Comparison of ENCODE assay signal across 18 cellular contexts in the genomic region with DNA sequence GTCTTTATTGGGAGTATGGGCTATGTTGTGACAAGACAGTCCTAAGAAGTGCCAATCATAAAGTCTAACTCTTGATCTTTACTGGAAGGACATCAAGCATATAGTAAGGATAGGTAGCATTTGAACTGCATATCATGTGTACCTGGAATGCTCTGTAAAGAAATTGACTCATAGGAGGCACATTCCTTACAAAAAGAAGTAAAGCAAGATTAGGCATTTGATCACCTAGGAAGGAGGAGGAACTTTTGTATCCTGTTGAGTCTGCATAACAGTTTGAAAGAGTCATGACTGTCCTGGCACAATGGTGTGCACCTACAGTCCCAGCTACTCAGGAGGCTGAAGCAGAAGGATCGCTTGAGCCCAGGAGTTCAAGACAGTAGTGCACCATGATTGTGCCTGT. TPM values are rescaled to one million over a fixed set of nuclear protein-coding genes. Genes with fewer than 3 reads are reported as not detected.
DNase-seq lines count a peak whose midpoint lies in the region; ATAC-seq, FAIRE-seq and TF ChIP-seq lines count a peak whose summit lies in the region.
"Had no signal": no experiment of that assay in that cellular context is flagged by ENCODE, and none has a peak within 500 bp of the region (broad histone marks: within the 10 kb centered on the region; RNA-seq: fewer than 3 reads in every experiment).

No MANE protein-coding gene starts in this region.

- H3K4me2 ChIP-seq in neural progenitor cell: no peak overlapping the region
- H3K4me2 ChIP-seq: BLaER1 had no signal

- H3K9me3 Mint-ChIP-seq in neural progenitor cell: no peaks in the 10 kb centered on the region
- no peaks in the 10 kb centered on the region for H3K9me3 Mint-ChIP-seq in activated CD4-positive, alpha-beta T cell treated with anti-CD3 and anti-CD28 coated beads, Interleukin-2, amount 10 ng/mL, durations not matched to agents 7 days and 5 days
- H3K9me3 Mint-ChIP-seq: CD8-positive, alpha-beta memory T cell; HFFc6 had no signal

- H3K4me1 ChIP-seq in RWPE2 (ENCODE audit: insufficient read depth, poor library complexity, severe bottlenecking) (no peaks in the 10 kb centered on the region), neural progenitor cell (no peaks in the 10 kb centered on the region)
- H3K4me1 ChIP-seq: BLaER1, Caco-2 had no signal

- H3K4me3 Mint-ChIP-seq in neural progenitor cell: no peak overlapping the region
- H3K4me3 Mint-ChIP-seq in activated CD4-positive, alpha-beta T cell treated with anti-CD3 and anti-CD28 coated beads, Interleukin-2, amount 10 ng/mL, durations not matched to agents 7 days and 5 days: no peak overlapping the region
- H3K4me3 Mint-ChIP-seq: CD8-positive, alpha-beta memory T cell; HFFc6 had no signal

- TF ChIP-seq CTCF in RWPE2 (IDR thresholded peaks at IDR 0.05; ENCODE audit: poor library complexity, severe bottlenecking) (no peak), bronchial epithelial cell (IDR thresholded peaks at IDR 0.05; ENCODE audit: insufficient read depth, low read length, severe bottlenecking) (no peak), neural progenitor cell (IDR thresholded peaks at IDR 0.05) (no peak)

- H3K4me3 ChIP-seq in RWPE2 (ENCODE audit: severe bottlenecking) (no peak overlapping the region), bronchial epithelial cell (ENCODE audit: low read depth, low read length) (no peak overlapping the region), neural progenitor cell (no peak overlapping the region)
- H3K4me3 ChIP-seq: BLaER1 had no signal

- POLR2A ChIA-PET in activated CD4-positive, alpha-beta T cell treated with anti-CD3 and anti-CD28 coated beads, Interleukin-2, amount 10 ng/mL, durations not matched to agents 7 days and 5 days (lab: Charles Lee): no interaction called here

- peak overlapping the region; percentile 7 for H3K27ac Mint-ChIP-seq in neural progenitor cell
- no peak overlapping the region for H3K27ac Mint-ChIP-seq in activated CD4-positive, alpha-beta T cell treated with anti-CD3 and anti-CD28 coated beads, Interleukin-2, amount 10 ng/mL, durations not matched to agents 7 days and 5 days
- H3K27ac Mint-ChIP-seq: HFFc6 had no signal

- ATAC-seq in RWPE2 (ENCODE audit: low read depth): peak; percentile 52

- H3K36me3 Mint-ChIP-seq in neural progenitor cell: peaks cover 7% of the 10 kb centered on the region
- peaks cover 4% of the 10 kb centered on the region for H3K36me3 Mint-ChIP-seq in activated CD4-positive, alpha-beta T cell treated with anti-CD3 and anti-CD28 coated beads, Interleukin-2, amount 10 ng/mL, durations not matched to agents 7 days and 5 days (ENCODE audit: low read depth)

- H3K27me3 ChIP-seq in RWPE2 (ENCODE audit: insufficient read depth, poor library complexity, severe bottlenecking) (no peaks in the 10 kb centered on the region), bronchial epithelial cell (ENCODE audit: control insufficient read depth, insufficient read depth, low read length) (no peaks in the 10 kb centered on the region), neural progenitor cell (no peaks in the 10 kb centered on the region)
- H3K27me3 ChIP-seq: BLaER1 had no signal

- CTCF ChIA-PET in activated CD4-positive, alpha-beta T cell treated with anti-CD3 and anti-CD28 coated beads, Interleukin-2, amount 10 ng/mL, durations not matched to agents 7 days and 5 days (lab: Charles Lee): no interaction called here

- no peaks in the 10 kb centered on the region for H3F3A ChIP-seq in neural progenitor cell (ENCODE audit: low read depth)

- FAIRE-seq in HTR-8/SVneo (lab: Jason Lieb, UNC) (peak; percentile 9), bronchial epithelial cell (lab: Jason Lieb, UNC) (no peak)
- FAIRE-seq: GM19239 had no signal

- H3K79me2 ChIP-seq in neural progenitor cell (ENCODE audit: low read depth): no peaks in the 10 kb centered on the region

- no peaks in the 10 kb centered on the region for H3K4me1 Mint-ChIP-seq in neural progenitor cell
- H3K4me1 Mint-ChIP-seq in activated CD4-positive, alpha-beta T cell treated with anti-CD3 and anti-CD28 coated beads, Interleukin-2, amount 10 ng/mL, durations not matched to agents 7 days and 5 days: peaks cover 2% of the 10 kb centered on the region

- H4K20me1 ChIP-seq in neural progenitor cell (ENCODE audit: low read depth): no peaks in the 10 kb centered on the region
- H4K20me1 ChIP-seq: BLaER1 had no signal

- H3K9me3 ChIP-seq in RWPE2 (ENCODE audit: severe bottlenecking): no peaks in the 10 kb centered on the region
- H3K9me3 ChIP-seq in neural progenitor cell (ENCODE audit: low read depth): no peaks in the 10 kb centered on the region
- H3K9me3 ChIP-seq: BLaER1, Caco-2 had no signal

- H3K9ac ChIP-seq in neural progenitor cell: no peak overlapping the region
- H3K9ac ChIP-seq: BLaER1 had no signal

- no peak for DNase-seq in HTR-8/SVneo (ENCODE audit: insufficient read length, low spot score)
- no peak for DNase-seq in RWPE2 (ENCODE audit: low spot score)
- DNase-seq in bronchial epithelial cell (ENCODE audit: low read depth): peak; percentile 71
- no peak for DNase-seq in neural progenitor cell (ENCODE audit: low spot score)
- no peak for DNase-seq in activated CD4-positive, alpha-beta T cell treated with anti-CD3 and anti-CD28 coated beads, Interleukin-2, amount 10 ng/mL, durations not matched to agents 7 days and 5 days
- no peak for DNase-seq in HuH-7 (ENCODE audit: low spot score)
- no peak for DNase-seq in NCI-H1417 treated with DMSO at 0.1 percent for 48 hours (lab: John Stamatoyannopoulos, UW)
- DNase-seq: 8988T; AML-193; Caco-2; CD8-positive, alpha-beta memory T cell; DND-41; GDM1; HCEC 1CT; HFFc6 had no signal

- no peaks in the 10 kb centered on the region for H3K27me3 Mint-ChIP-seq in neural progenitor cell (ENCODE audit: insufficient read depth, low read depth)
- no peaks in the 10 kb centered on the region for H3K27me3 Mint-ChIP-seq in activated CD4-positive, alpha-beta T cell treated with anti-CD3 and anti-CD28 coated beads, Interleukin-2, amount 10 ng/mL, durations not matched to agents 7 days and 5 days
- H3K27me3 Mint-ChIP-seq: CD8-positive, alpha-beta memory T cell had no signal

- H3K36me3 ChIP-seq in RWPE2 (ENCODE audit: low read depth) (peaks cover 24% of the 10 kb centered on the region), bronchial epithelial cell (ENCODE audit: control insufficient read depth, insufficient read depth, low read length) (peaks cover 5% of the 10 kb centered on the region), neural progenitor cell (no peaks in the 10 kb centered on the region)

- H2AFZ ChIP-seq in neural progenitor cell (replicated peaks): no peak overlapping the region

- H3K27ac ChIP-seq in RWPE2 (ENCODE audit: poor library complexity, severe bottlenecking) (no peak overlapping the region), neural progenitor cell (no peak overlapping the region)
- H3K27ac ChIP-seq: BLaER1 had no signal

RNA-seq across cellular contexts. Expression of gene DNAJB7, which starts 42.2 kb away (rescaled TPM):
- total RNA-seq in bronchial epithelial cell (not detected in 2 replicates), neural progenitor cell (ENCODE audit: low replicate concordance) (not detected in 2 replicates)
- total RNA-seq in activated CD4-positive, alpha-beta T cell treated with anti-CD3 and anti-CD28 coated beads, Interleukin-2, amount 10 ng/mL, durations not matched to agents 7 days and 5 days: not detected
- total RNA-seq: Caco-2; CD8-positive, alpha-beta memory T cell; H4; HFFc6 had no signal

RNA-seq across cellular contexts. Expression of gene RBX1, which starts 47.1 kb away (rescaled TPM):
- total RNA-seq in bronchial epithelial cell: 35.8 and 45.7 TPM in 2 replicates
- 77.8 and 117 TPM in 2 replicates for total RNA-seq in neural progenitor cell (ENCODE audit: low replicate concordance)
- total RNA-seq in activated CD4-positive, alpha-beta T cell treated with anti-CD3 and anti-CD28 coated beads, Interleukin-2, amount 10 ng/mL, durations not matched to agents 7 days and 5 days: 10 to 100 TPM; 71.5 to 81.1 TPM

RNA-seq across cellular contexts. Expression of gene XPNPEP3, which starts 47.2 kb away (rescaled TPM):
- total RNA-seq in bronchial epithelial cell (5.5 and 5.6 TPM in 2 replicates), neural progenitor cell (ENCODE audit: low replicate concordance) (18.0 and 21.4 TPM in 2 replicates)
- total RNA-seq in activated CD4-positive, alpha-beta T cell treated with anti-CD3 and anti-CD28 coated beads, Interleukin-2, amount 10 ng/mL, durations not matched to agents 7 days and 5 days: 10 to 100 TPM; 11.9 to 17.8 TPM

RNA-seq across cellular contexts. Expression of gene ST13, which starts 47.7 kb away (rescaled TPM):
- total RNA-seq in bronchial epithelial cell (194 and 205 TPM in 2 replicates), neural progenitor cell (ENCODE audit: low replicate concordance) (213 and 310 TPM in 2 replicates)
- total RNA-seq in activated CD4-positive, alpha-beta T cell treated with anti-CD3 and anti-CD28 coated beads, Interleukin-2, amount 10 ng/mL, durations not matched to agents 7 days and 5 days: 100 to 1,000 TPM; 147 to 180 TPM
